In the genomic region with DNA sequence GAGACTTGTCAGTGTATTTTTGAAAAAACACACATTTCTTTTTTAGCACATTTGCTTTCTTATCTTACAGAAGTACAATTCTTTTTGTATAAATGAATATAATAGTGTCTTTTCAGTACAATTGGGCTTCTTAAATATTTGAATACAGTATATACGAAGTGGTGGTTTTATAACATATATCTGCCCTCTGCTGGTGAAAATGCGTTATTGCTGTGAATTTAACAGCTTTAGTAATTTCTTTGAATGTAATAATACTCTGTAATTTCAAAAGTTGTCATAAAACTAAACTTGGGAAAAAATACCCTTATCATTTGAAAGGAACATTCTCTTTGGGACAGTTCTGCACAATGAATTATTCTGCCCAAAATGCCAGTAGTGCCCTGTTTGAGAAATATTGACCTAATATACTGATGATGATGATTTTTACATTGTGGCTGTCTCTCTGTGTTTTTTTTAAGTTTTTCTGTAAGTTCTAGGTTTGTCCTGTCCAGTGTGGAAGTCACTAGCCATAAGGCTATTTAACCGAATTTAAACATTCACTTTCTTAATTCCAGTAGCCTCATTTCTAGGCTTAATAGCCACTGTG, we compare ENCODE assay signal across 8 cellular contexts. TPM values are rescaled to one million over a fixed set of nuclear protein-coding genes. Genes with fewer than 3 reads are reported as not detected.
DNase-seq lines count a peak whose midpoint lies in the region; ATAC-seq and TF ChIP-seq lines count a peak whose summit lies in the region.

No MANE protein-coding gene starts in this region.

- intact Hi-C loops in CD4-positive, alpha-beta T cell (cut with DNase I, micrococcal nuclease) = loop anchor here (1.0 to 5.0 kb wide), 7 partner anchors 35 to 464 kb away; a partner anchor contains a TSS

- TF ChIP-seq CTCF in CD4-positive, alpha-beta T cell (IDR thresholded peaks at IDR 0.05) = peak; percentile 83
- no peak for TF ChIP-seq CTCF in GM20000 (IDR thresholded peaks at IDR 0.05; ENCODE audit: extremely low read depth, missing control alignments)

- H3K9me3 Mint-ChIP-seq in CD4-positive, alpha-beta T cell = peaks cover 8% of the 10 kb centered on the region
- peaks cover 5% of the 10 kb centered on the region for H3K9me3 Mint-ChIP-seq in central memory CD8-positive, alpha-beta T cell
- H3K9me3 Mint-ChIP-seq in activated CD4-positive, alpha-beta memory T cell treated with anti-CD3 and anti-CD28 coated beads, Interleukin-2, amount 10 ng/mL, durations not matched to agents 7 days and 5 days = peaks cover 8% of the 10 kb centered on the region

- DNase-seq in CD4-positive, alpha-beta T cell = no peak
- DNase-seq in GM20000 (ENCODE audit: low spot score) = peak; percentile 23
- peak; percentile 24 for DNase-seq in NCI-H526 treated with DMSO at 0.1 percent for 48 hours (lab: John Stamatoyannopoulos, UW)
- DNase-seq in central memory CD8-positive, alpha-beta T cell (ENCODE audit: low spot score in 2 of 2) = no peak
- DNase-seq in lung microvascular endothelial cell (ENCODE audit: low read depth in 2 of 2) = peak; percentile 47 to 66
- DNase-seq in activated CD4-positive, alpha-beta memory T cell treated with anti-CD3 and anti-CD28 coated beads, Interleukin-2, amount 10 ng/mL, durations not matched to agents 7 days and 5 days = no peak
- no peak for DNase-seq in activated effector memory CD4-positive, alpha-beta T cell treated with Interleukin-2 at 50 U/mL for 16 hours
- DNase-seq in NCI-H524 treated with DMSO at 0.1 percent for 48 hours (lab: John Stamatoyannopoulos, UW) = no peak

- H3K27me3 ChIP-seq in CD4-positive, alpha-beta T cell (ENCODE audit: control insufficient read depth, insufficient read depth, low read length) = no peaks in the 10 kb centered on the region

- peaks cover 9% of the 10 kb centered on the region for H3K36me3 Mint-ChIP-seq in CD4-positive, alpha-beta T cell (ENCODE audit: low read depth)
- H3K36me3 Mint-ChIP-seq in central memory CD8-positive, alpha-beta T cell (ENCODE audit: insufficient read depth) = peaks cover 1% of the 10 kb centered on the region
- peaks cover 9% of the 10 kb centered on the region for H3K36me3 Mint-ChIP-seq in activated CD4-positive, alpha-beta memory T cell treated with anti-CD3 and anti-CD28 coated beads, Interleukin-2, amount 10 ng/mL, durations not matched to agents 7 days and 5 days (ENCODE audit: low read depth)

- H3K27ac ChIP-seq in CD4-positive, alpha-beta T cell (ENCODE audit: low read depth, low read length) = no peak overlapping the region

- no peaks in the 10 kb centered on the region for H3K27me3 Mint-ChIP-seq in CD4-positive, alpha-beta T cell
- no peaks in the 10 kb centered on the region for H3K27me3 Mint-ChIP-seq in central memory CD8-positive, alpha-beta T cell
- no peaks in the 10 kb centered on the region for H3K27me3 Mint-ChIP-seq in activated CD4-positive, alpha-beta memory T cell treated with anti-CD3 and anti-CD28 coated beads, Interleukin-2, amount 10 ng/mL, durations not matched to agents 7 days and 5 days

- H3K27ac Mint-ChIP-seq in CD4-positive, alpha-beta T cell = no peak overlapping the region
- H3K27ac Mint-ChIP-seq in central memory CD8-positive, alpha-beta T cell (ENCODE audit: low read depth) = no peak overlapping the region
- no peak overlapping the region for H3K27ac Mint-ChIP-seq in activated CD4-positive, alpha-beta memory T cell treated with anti-CD3 and anti-CD28 coated beads, Interleukin-2, amount 10 ng/mL, durations not matched to agents 7 days and 5 days

- H3K4me3 Mint-ChIP-seq in CD4-positive, alpha-beta T cell = no peak overlapping the region
- no peak overlapping the region for H3K4me3 Mint-ChIP-seq in central memory CD8-positive, alpha-beta T cell
- H3K4me3 Mint-ChIP-seq in activated CD4-positive, alpha-beta memory T cell treated with anti-CD3 and anti-CD28 coated beads, Interleukin-2, amount 10 ng/mL, durations not matched to agents 7 days and 5 days = no peak overlapping the region

- H3K9me3 ChIP-seq in CD4-positive, alpha-beta T cell (ENCODE audit: control insufficient read depth, low read length) = no peaks in the 10 kb centered on the region

- CTCF ChIA-PET in CD4-positive, alpha-beta T cell (lab: Charles Lee) = interaction anchor here (0.6 to 3.3 kb wide), 17 partner anchors 9 to 465 kb away, joined by 3 to 18 read pairs (median 4); a partner anchor contains a TSS
- CTCF ChIA-PET in activated CD4-positive, alpha-beta memory T cell treated with anti-CD3 and anti-CD28 coated beads, Interleukin-2, amount 10 ng/mL, durations not matched to agents 7 days and 5 days (lab: Charles Lee) = interaction anchor here (0.5 to 5.8 kb wide), 20 partner anchors 9 to 376 kb away, joined by 3 to 57 read pairs (median 5); a partner anchor contains a TSS

- H3K4me1 Mint-ChIP-seq in CD4-positive, alpha-beta T cell (ENCODE audit: low read depth) = peaks cover 67% of the 10 kb centered on the region
- H3K4me1 Mint-ChIP-seq in central memory CD8-positive, alpha-beta T cell = peaks cover 46% of the 10 kb centered on the region
- peaks cover 31% of the 10 kb centered on the region for H3K4me1 Mint-ChIP-seq in activated CD4-positive, alpha-beta memory T cell treated with anti-CD3 and anti-CD28 coated beads, Interleukin-2, amount 10 ng/mL, durations not matched to agents 7 days and 5 days

- POLR2A ChIA-PET in CD4-positive, alpha-beta T cell (lab: Charles Lee) = interaction anchor here (1.0 kb wide), 2 partner anchors 20 to 166 kb away, joined by 3 to 4 read pairs; no protein-coding TSS in a partner anchor
- POLR2A ChIA-PET in activated CD4-positive, alpha-beta memory T cell treated with anti-CD3 and anti-CD28 coated beads, Interleukin-2, amount 10 ng/mL, durations not matched to agents 7 days and 5 days (lab: Charles Lee) = interaction anchor here (0.9 to 1.4 kb wide), 3 partner anchors 15 to 122 kb away, joined by 3 to 5 read pairs (median 4); no protein-coding TSS in a partner anchor

- peak; percentile 64 for ATAC-seq in CD4-positive, alpha-beta T cell (ENCODE audit: poor library complexity)
- peak; percentile 52 for ATAC-seq in central memory CD8-positive, alpha-beta T cell (replicated peaks; ENCODE audit: extremely low read depth, poor library complexity, severe bottlenecking)

RNA-seq across cellular contexts. Expression of a gene that starts 19.0 kb away (rescaled TPM):
- 10 to 100 TPM; 20.0 to 22.5 TPM for total RNA-seq in CD4-positive, alpha-beta T cell
- total RNA-seq in lung microvascular endothelial cell = 11.6 and 12.3 TPM in 2 replicates
- 10 to 100 TPM; 48.4 to 48.6 TPM for total RNA-seq in activated CD4-positive, alpha-beta memory T cell treated with anti-CD3 and anti-CD28 coated beads, Interleukin-2, amount 10 ng/mL, durations not matched to agents 7 days and 5 days

Comparison
In these comparisons a context has a peak if more than half of its experiments do, and no peak if none do; other contexts are left out.
1. DNase-seq: peak in GM20000 (single experiment), NCI-H526 treated with DMSO at 0.1 percent for 48 hours (single experiment) and lung microvascular endothelial cell (2 of 2); none in CD4-positive, alpha-beta T cell (0 of 10), central memory CD8-positive, alpha-beta T cell (0 of 2), activated CD4-positive, alpha-beta memory T cell treated with anti-CD3 and anti-CD28 coated beads, Interleukin-2, amount 10 ng/mL, durations not matched to agents 7 days and 5 days (single experiment), activated effector memory CD4-positive, alpha-beta T cell treated with Interleukin-2 at 50 U/mL for 16 hours (single experiment) and NCI-H524 treated with DMSO at 0.1 percent for 48 hours (single experiment).